Comparison of ENCODE assay signal across 8 cellular contexts in the genomic region with DNA sequence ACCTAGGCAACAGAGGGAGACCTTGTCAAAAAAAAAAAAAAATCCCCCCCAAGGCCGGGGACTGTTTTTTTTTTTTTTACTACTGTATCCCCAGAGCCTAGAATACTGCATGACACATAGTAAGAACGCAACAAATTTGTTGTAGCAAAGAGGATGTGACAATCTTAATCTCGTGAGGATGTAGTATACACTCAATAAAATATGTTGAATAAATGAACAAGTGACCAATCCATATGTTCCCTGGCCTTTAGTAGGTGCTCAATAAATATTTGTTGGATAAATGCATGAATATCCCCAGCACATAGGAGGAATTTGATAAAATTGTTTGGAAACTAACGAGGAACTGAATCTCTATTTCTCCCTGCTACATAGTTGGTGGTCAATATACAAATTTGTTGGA.
"Had no signal": no experiment of that assay in that cellular context is flagged by ENCODE, and none has a peak within 500 bp of the region (broad histone marks: within the 10 kb centered on the region; RNA-seq: fewer than 3 reads in every experiment).

No MANE protein-coding gene starts in this region.

- ATAC-seq: GM12878 had no signal

- DNase-seq: GDM1, GF-D8 had no signal

- FAIRE-seq: G401.6, GM12878, GM12891, GM12892, GM18507, GM19239 had no signal

- H3K4me3 ChIP-seq: GM12878 had no signal
